11 cellular contexts compared by ENCODE assay signal in the genomic region with DNA sequence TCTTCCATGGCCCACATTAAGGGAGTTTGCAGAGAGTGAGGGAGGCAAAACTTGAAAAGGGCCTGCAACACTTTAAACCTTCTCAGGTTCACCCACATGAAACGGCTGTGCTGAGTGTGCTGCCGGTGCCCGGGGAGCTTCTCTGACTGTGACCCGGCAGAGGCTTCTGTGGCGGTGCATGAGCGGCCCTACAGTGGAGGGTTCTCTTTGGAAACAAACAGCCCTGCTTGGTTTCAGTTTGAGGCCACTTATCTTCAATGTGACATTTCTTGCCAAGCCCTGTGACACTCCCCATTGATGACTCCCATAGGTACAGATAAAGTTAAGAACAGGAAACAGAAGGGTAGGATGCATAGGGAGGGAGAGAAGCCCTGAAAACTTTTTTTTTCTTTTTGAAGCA. TPM values are rescaled to one million over a fixed set of nuclear protein-coding genes. Genes with fewer than 3 reads are reported as not detected.
DNase-seq lines count a peak whose midpoint lies in the region; ATAC-seq and TF ChIP-seq lines count a peak whose summit lies in the region.
"Had no signal": no experiment of that assay in that cellular context is flagged by ENCODE, and none has a peak within 500 bp of the region (broad histone marks: within the 10 kb centered on the region; RNA-seq: fewer than 3 reads in every experiment).

No MANE protein-coding gene starts in this region.

- H3K4me3 ChIP-seq in heart right ventricle: no peak overlapping the region

- no peaks in the 10 kb centered on the region for H3K27me3 ChIP-seq in heart right ventricle

- H3K9me3 ChIP-seq in heart right ventricle: no peaks in the 10 kb centered on the region

- TF ChIP-seq CTCF in heart right ventricle (IDR thresholded peaks at IDR 0.05): no peak

- H3K27me3 Mint-ChIP-seq in T-helper 1 cell treated with Interleukin-12 subunit alpha and Interleukin-12 subunit beta and Interleukin-4 antibody, amounts not matched to agents 30 μg/mL and 1 μg/mL, for 36 hours (ENCODE audit: low read depth): no peaks in the 10 kb centered on the region

- peak overlapping the region; percentile 75 for H3K27ac Mint-ChIP-seq in T-helper 1 cell treated with Interleukin-12 subunit alpha and Interleukin-12 subunit beta and Interleukin-4 antibody, amounts not matched to agents 30 μg/mL and 1 μg/mL, for 36 hours
- H3K27ac Mint-ChIP-seq: H9 had no signal

- DNase-seq in activated CD8-positive, alpha-beta memory T cell treated with anti-CD3 and anti-CD28 coated beads, Interleukin-2, amount 50 U/mL, for 48 hours: peak; percentile 71
- DNase-seq in heart right ventricle (peak in 1 of 2 donors; percentile 26), NCI-H526 treated with DMSO at 0.1 percent for 48 hours (lab: John Stamatoyannopoulos, UW) (no peak)
- DNase-seq in stimulated activated naive CD4-positive, alpha-beta T cell (lab: John Stamatoyannopoulos, UW): peak; percentile 14 to 88 (median 70)
- DNase-seq: COR-L47, H9, NCI-H446 had no signal

- H3K36me3 ChIP-seq in heart right ventricle: peaks cover 0 to 70% (median 4%) of the 10 kb centered on the region in 9 donors

- peaks cover 8% of the 10 kb centered on the region for H3K4me1 Mint-ChIP-seq in T-helper 1 cell treated with Interleukin-12 subunit alpha and Interleukin-12 subunit beta and Interleukin-4 antibody, amounts not matched to agents 30 μg/mL and 1 μg/mL, for 36 hours (ENCODE audit: low read depth)

- H3K36me3 Mint-ChIP-seq in T-helper 1 cell treated with Interleukin-12 subunit alpha and Interleukin-12 subunit beta and Interleukin-4 antibody, amounts not matched to agents 30 μg/mL and 1 μg/mL, for 36 hours (ENCODE audit: low read depth): peaks cover 39% of the 10 kb centered on the region

- peaks cover 2 to 29% (median 25%) of the 10 kb centered on the region in 9 donors for H3K4me1 ChIP-seq in heart right ventricle

- ATAC-seq in heart right ventricle (peak; percentile 23 to 77 (median 62)), HG02973 (IDR thresholded peaks at IDR 0.05; ENCODE audit: unreplicated experiment) (no peak), GM18519 (IDR thresholded peaks at IDR 0.05; ENCODE audit: low FRiP score, unreplicated experiment) (no peak)

- no peak overlapping the region for H3K4me3 Mint-ChIP-seq in T-helper 1 cell treated with Interleukin-12 subunit alpha and Interleukin-12 subunit beta and Interleukin-4 antibody, amounts not matched to agents 30 μg/mL and 1 μg/mL, for 36 hours
- H3K4me3 Mint-ChIP-seq: H9 had no signal

- H3K27ac ChIP-seq in heart right ventricle: peak overlapping the region in 9 of 10 donors; percentile 10 to 72 (median 34)

- 10 to 16% methylated on average over 6 of the region's 6 CpGs for WGBS in heart right ventricle, 2 donors

- no peaks in the 10 kb centered on the region for H3K9me3 Mint-ChIP-seq in T-helper 1 cell treated with Interleukin-12 subunit alpha and Interleukin-12 subunit beta and Interleukin-4 antibody, amounts not matched to agents 30 μg/mL and 1 μg/mL, for 36 hours
- H3K9me3 Mint-ChIP-seq: H9 had no signal

- intact Hi-C loops in heart right ventricle (cut with DNase I): loop anchor here in 1 of 10 donors (5.0 kb wide), 1 partner anchor 71 kb away; a partner anchor contains a TSS

RNA-seq across cellular contexts. Expression of a gene that starts 31.8 kb away (rescaled TPM):
- total RNA-seq in heart right ventricle: 10 to 100 TPM; 10.4 to 30.8 (median 16.3) TPM
- 10 to 100 TPM; 10.2 to 35.7 TPM for polyA plus RNA-seq in heart right ventricle

RNA-seq across cellular contexts. Expression of a gene that starts 56.8 kb away (rescaled TPM):
- not detected for total RNA-seq in heart right ventricle
- under 1 TPM in 1 of 2 donors, not detected in 1; 0.48 TPM for polyA plus RNA-seq in heart right ventricle
- total RNA-seq: bronchial epithelial cell, H9 had no signal

Comparison
In these comparisons a context has a peak if more than half of its experiments do, and no peak if none do; other contexts are left out.
1. ATAC-seq: peak in heart right ventricle (8 of 8); none in HG02973 (single experiment) and GM18519 (single experiment).